ENCODE assay signal across 34 cellular contexts in the genomic region with DNA sequence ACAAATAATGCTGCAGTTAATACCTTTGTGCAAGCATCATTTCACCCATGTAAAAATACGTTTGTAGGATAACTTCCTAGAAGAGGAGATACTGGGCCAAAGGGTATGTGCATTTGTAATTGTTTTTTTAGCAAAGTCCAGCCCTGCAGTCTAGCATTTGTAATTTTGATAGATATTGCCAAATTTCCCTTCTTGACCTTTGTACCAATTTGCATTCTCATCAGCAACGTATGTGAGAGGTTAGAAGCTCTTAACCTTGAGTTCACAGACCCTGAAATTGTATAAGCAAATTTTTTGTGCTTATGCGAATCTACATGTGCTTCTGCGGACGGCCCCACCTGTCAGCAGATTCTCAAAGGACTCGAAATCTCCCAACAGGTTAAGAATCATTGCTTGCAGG. TPM values are rescaled to one million over a fixed set of nuclear protein-coding genes. Genes with fewer than 3 reads are reported as not detected.
"Had no signal": no experiment of that assay in that cellular context is flagged by ENCODE, and none has a peak within 500 bp of the region (broad histone marks: within the 10 kb centered on the region; RNA-seq: fewer than 3 reads in every experiment).

No MANE protein-coding gene starts in this region.

- H3K4me1 ChIP-seq: body of pancreas, breast epithelium had no signal

- H3K27ac ChIP-seq: adrenal gland, body of pancreas, brain microvascular endothelial cell, breast epithelium, VCaP had no signal

- DNase-seq: activated B cell treated with CpG ODN at 0.5 μM for 24 hours; activated CD4-positive, alpha-beta memory T cell treated with anti-CD3 and anti-CD28 coated beads for 36 hours; activated CD4-positive, alpha-beta T cell treated with anti-CD3 and anti-CD28 coated beads for 4 hours; activated CD4-positive, alpha-beta T cell treated with anti-CD3 and anti-CD28 coated beads, Interleukin-2, amount 10 ng/mL, durations not matched to agents 24 days and 14 days; activated CD4-positive, alpha-beta T cell treated with anti-CD3 and anti-CD28 coated beads, Interleukin-2, amount 50 U/mL, for 1 hour; activated CD4-positive, alpha-beta T cell treated with anti-CD3 and anti-CD28 coated beads, Interleukin-2, amount 50 U/mL, for 4 hours; activated CD4-positive, CD25-positive, alpha-beta regulatory T cell treated with anti-CD3 and anti-CD28 coated beads, Interleukin-2, amount 50 U/mL, for 72 hours; activated CD8-positive, alpha-beta memory T cell treated with anti-CD3 and anti-CD28 coated beads, Interleukin-2, amount 50 U/mL, for 4 hours; activated CD8-positive, alpha-beta T cell treated with anti-CD3 and anti-CD28 coated beads for 36 hours; activated effector memory CD4-positive, alpha-beta T cell treated with anti-CD3 and anti-CD28 coated beads, Interleukin-2, amount 50 U/mL, for 16 hours; activated gamma-delta T cell treated with Interleukin-2 at 50 U/mL for 16 hours; activated naive CD4-positive, alpha-beta T cell; activated naive CD4-positive, alpha-beta T cell treated with anti-CD3 and anti-CD28 coated beads for 36 hours; activated naive CD4-positive, alpha-beta T cell treated with anti-CD3 and anti-CD28 coated beads, Interleukin-2, amount 50 U/mL, for 16 hours; activated naive CD8-positive, alpha-beta T cell treated with anti-CD3 and anti-CD28 coated beads for 36 hours; activated T-cell treated with anti-CD3 and anti-CD28 coated beads for 4 hours; activated T-cell treated with anti-CD3 and anti-CD28 coated beads, Interleukin-2, amount 50 U/mL, for 1 hour; activated T-cell treated with anti-CD3 and anti-CD28 coated beads, Interleukin-2, amount 50 U/mL, for 4 hours; activated T-cell treated with anti-CD3 and anti-CD28 coated beads, Interleukin-2, amount 50 U/mL, for 72 hours; adrenal gland; amniotic stem cell; aorta; body of pancreas; brain microvascular endothelial cell; central memory CD4-positive, alpha-beta T cell; T-helper 2 cell; T-helper 9 cell had no signal

- H3K36me3 ChIP-seq: adrenal gland, brain microvascular endothelial cell, breast epithelium had no signal

- H3K9me3 ChIP-seq: adrenal gland, body of pancreas, breast epithelium had no signal

- H3K4me3 ChIP-seq: adrenal gland, body of pancreas, breast epithelium had no signal

- ATAC-seq: activated CD8-positive, alpha-beta T cell treated with anti-CD3 and anti-CD28 coated beads for 36 hours; activated naive CD4-positive, alpha-beta T cell treated with anti-CD3 and anti-CD28 coated beads, Interleukin-2, amount 50 U/mL, for 72 hours; activated T-cell treated with anti-CD3 and anti-CD28 coated beads, Interleukin-2, amount 50 U/mL, for 4 hours; activated T-cell treated with anti-CD3 and anti-CD28 coated beads, Interleukin-2, amount 50 U/mL, for 72 hours; activated T-helper 17 cell treated with anti-CD3 and anti-CD28 coated beads, Interleukin-2, amount 50 U/mL, for 72 hours; body of pancreas had no signal

- H3K27me3 ChIP-seq: adrenal gland, body of pancreas, breast epithelium had no signal

- FAIRE-seq: astrocyte, TTC549 had no signal

RNA-seq across cellular contexts. Expression of gene FRMPD1, which starts 39.7 kb away (rescaled TPM):
- total RNA-seq: activated CD4-positive, alpha-beta memory T cell treated with anti-CD3 and anti-CD28 coated beads for 36 hours; activated CD4-positive, alpha-beta T cell treated with anti-CD3 and anti-CD28 coated beads, Interleukin-2, amount 10 ng/mL, durations not matched to agents 24 days and 14 days; activated CD8-positive, alpha-beta memory T cell treated with anti-CD3 and anti-CD28 coated beads for 36 hours; activated CD8-positive, alpha-beta T cell treated with anti-CD3 and anti-CD28 coated beads for 36 hours; activated naive CD4-positive, alpha-beta T cell treated with anti-CD3 and anti-CD28 coated beads for 36 hours; activated naive CD4-positive, alpha-beta T cell treated with anti-CD3 and anti-CD28 coated beads, Interleukin-2, amount 50 U/mL, for 72 hours; activated naive CD8-positive, alpha-beta T cell treated with anti-CD3 and anti-CD28 coated beads for 36 hours; activated T-cell treated with anti-CD3 and anti-CD28 coated beads, Interleukin-2, amount 50 U/mL, for 72 hours; activated T-helper 17 cell treated with anti-CD3 and anti-CD28 coated beads, Interleukin-2, amount 50 U/mL, for 72 hours had no signal
- polyA plus RNA-seq: aorta had no signal
